ENCODE assay signal across 8 cellular contexts in the genomic region with DNA sequence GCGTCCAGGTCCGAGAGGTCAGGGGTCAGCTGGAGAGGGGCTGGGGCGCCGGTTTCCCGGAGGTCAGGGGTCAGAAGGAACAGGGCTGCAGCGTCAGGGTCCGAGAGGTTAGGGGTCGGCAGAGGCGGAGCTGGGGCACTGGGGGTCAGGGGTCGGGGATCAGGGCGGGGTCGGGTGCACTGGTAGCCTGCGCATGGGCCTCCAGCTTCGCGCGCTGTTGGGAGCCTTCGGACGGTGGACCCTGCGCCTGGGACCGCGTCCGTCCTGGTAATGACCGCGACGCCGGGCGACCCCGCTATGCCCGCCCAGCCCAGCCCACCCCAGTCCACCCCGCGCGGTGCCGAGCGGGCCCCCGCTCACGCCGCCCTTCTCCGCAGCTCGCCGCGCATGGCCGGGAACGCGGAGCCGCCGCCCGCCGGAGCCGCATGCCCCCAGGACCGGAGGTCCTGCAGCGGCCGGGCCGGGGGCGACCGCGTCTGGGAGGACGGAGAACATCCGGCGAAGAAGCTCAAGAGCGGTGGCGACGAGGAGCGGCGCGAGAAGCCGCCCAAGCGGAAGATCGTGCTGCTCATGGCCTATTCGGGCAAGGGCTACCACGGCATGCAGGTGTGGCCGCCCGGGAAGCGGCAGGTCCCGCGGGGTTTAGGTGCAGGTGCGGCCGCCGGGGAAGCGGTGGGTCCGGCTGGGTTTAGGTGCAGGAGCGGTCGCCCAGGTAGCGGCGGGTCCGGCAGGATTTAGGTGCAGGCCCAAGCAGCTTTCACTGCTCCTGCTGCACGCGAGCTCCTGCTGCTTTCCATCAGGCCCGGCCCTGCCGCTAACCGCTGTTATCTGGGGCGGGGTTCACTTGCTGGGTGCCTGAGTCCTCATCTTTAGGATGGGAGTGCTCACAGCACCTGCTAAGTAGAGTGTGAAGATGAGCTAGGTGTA. TPM values are rescaled to one million over a fixed set of nuclear protein-coding genes. Genes with fewer than 3 reads are reported as not detected.
A peak's percentile ranks its signal among the peaks of the same experiment; 100 is the strongest.
DNase-seq lines count a peak whose midpoint lies in the region; ATAC-seq and TF ChIP-seq lines count a peak whose summit lies in the region.

No MANE protein-coding gene starts in this region.

- TF ChIP-seq POLR2A in ovary (IDR thresholded peaks at IDR 0.05) = no peak

- H3K4me3 ChIP-seq in cardiac muscle cell = peak overlapping the region; percentile 88
- no peak overlapping the region for H3K4me3 ChIP-seq in KMS-11 (IDR thresholded peaks at IDR 0.05; ENCODE audit: insufficient read depth, low read depth, low read length)
- H3K4me3 ChIP-seq in fibroblast of villous mesenchyme (ENCODE audit: low read depth, low read length) = peak overlapping the region; percentile 93
- peak overlapping the region; percentile 77 for H3K4me3 ChIP-seq in ovary

- no peaks in the 10 kb centered on the region for H4K20me1 ChIP-seq in KMS-11 (ENCODE audit: insufficient read depth)

- peak; percentile 20 to 53 for DNase-seq in cardiac muscle cell (ENCODE audit: low read depth in 1 of 2, low spot score in 1 of 2)
- DNase-seq in Right ventricle myocardium superior = no peak
- peak; percentile 20 for DNase-seq in activated T-cell treated with anti-CD3 and anti-CD28 coated beads for 48 hours (ENCODE audit: low read depth)
- DNase-seq in fibroblast of villous mesenchyme (ENCODE audit: low read depth) = no peak
- DNase-seq in ovary = peak in 3 of 5 donors; percentile 20 to 52 (median 47)
- DNase-seq in NCI-H2029 treated with DMSO at 0.1 percent for 48 hours (lab: John Stamatoyannopoulos, UW) = no peak

- H3K27me3 ChIP-seq in cardiac muscle cell = no peaks in the 10 kb centered on the region
- H3K27me3 ChIP-seq in KMS-11 (ENCODE audit: insufficient read depth, low read depth) = no peaks in the 10 kb centered on the region
- H3K27me3 ChIP-seq in ovary = no peaks in the 10 kb centered on the region

- no peaks in the 10 kb centered on the region for H3K9me3 ChIP-seq in cardiac muscle cell (ENCODE audit: low read depth)
- H3K9me3 ChIP-seq in ovary = no peaks in the 10 kb centered on the region

- H3K4me2 ChIP-seq in KMS-11 = peak overlapping the region; percentile 76

- ATAC-seq in Right ventricle myocardium superior (ENCODE audit: poor library complexity) (no peak), GM19452 (IDR thresholded peaks at IDR 0.05; ENCODE audit: unreplicated experiment) (no peak)

- H3K4me1 ChIP-seq in cardiac muscle cell (ENCODE audit: low read depth) = no peaks in the 10 kb centered on the region
- H3K4me1 ChIP-seq in KMS-11 (ENCODE audit: low read depth, poor library complexity, severe bottlenecking) = peaks cover 16% of the 10 kb centered on the region
- peaks cover 4% of the 10 kb centered on the region for H3K4me1 ChIP-seq in ovary (ENCODE audit: insufficient read depth)

- H3K79me2 ChIP-seq in KMS-11 (ENCODE audit: insufficient read depth, low read depth) = peaks cover 14% of the 10 kb centered on the region

- 1 to 2% (median 1%) methylated on average over 65 to 91 of the region's 91 CpGs for WGBS in ovary, 3 donors

- intact Hi-C loops in Right ventricle myocardium superior (cut with DNase I) = no loop called here
- intact Hi-C loops in ovary (cut with DNase I) = loop anchor here in 1 of 4 donors (2.0 kb wide), 2 partner anchors 19 to 33 kb away; partner anchors contain the start of gene EP400

- no peak overlapping the region for H2AFZ ChIP-seq in KMS-11 (ENCODE audit: low read depth)

- H3K27ac ChIP-seq in cardiac muscle cell (no peak overlapping the region), KMS-11 (peak overlapping the region; percentile 49), ovary (no peak overlapping the region)

- peaks cover 11% of the 10 kb centered on the region for H3K36me3 ChIP-seq in cardiac muscle cell
- no peaks in the 10 kb centered on the region for H3K36me3 ChIP-seq in KMS-11 (ENCODE audit: insufficient read depth)
- H3K36me3 ChIP-seq in ovary = no peaks in the 10 kb centered on the region

- no peak for TF ChIP-seq EP300 in ovary (IDR thresholded peaks at IDR 0.05)

- no peak for TF ChIP-seq CTCF in cardiac muscle cell (IDR thresholded peaks at IDR 0.05; ENCODE audit: low read depth, low read length)
- no peak for TF ChIP-seq CTCF in KMS-11 (conservative IDR thresholded peaks at IDR 0.05; ENCODE audit: low read depth, low read length)
- TF ChIP-seq CTCF in fibroblast of villous mesenchyme (IDR thresholded peaks at IDR 0.05; ENCODE audit: insufficient read depth, low read depth, low read length) = no peak
- no peak for TF ChIP-seq CTCF in ovary (IDR thresholded peaks at IDR 0.05)

- H3K9ac ChIP-seq in KMS-11 = peak overlapping the region; percentile 79; the same call in 1 of the 2 replicates

RNA-seq across cellular contexts. Expression of gene PUS1, which starts 0.7 kb away (rescaled TPM):
- total RNA-seq in cardiac muscle cell = 7.2 and 7.4 TPM in 2 replicates
- polyA plus RNA-seq in cardiac muscle cell = 7.6 and 10.4 TPM in 2 replicates
- 5.8 TPM for total RNA-seq in Right ventricle myocardium superior
- total RNA-seq in fibroblast of villous mesenchyme = 10.0 and 13.0 TPM in 2 replicates
- total RNA-seq in ovary = 10 to 100 TPM; 11.4 to 34.7 (median 19.3) TPM
- 10 to 100 TPM in 1 of 2 donors, 1 to 10 TPM in 1; 3.5 to 10.6 TPM for polyA plus RNA-seq in ovary

RNA-seq across cellular contexts. Expression of gene EP400, which starts 19.9 kb away (rescaled TPM):
- 13.2 and 28.4 TPM in 2 replicates for total RNA-seq in cardiac muscle cell
- 14.6 and 15.8 TPM in 2 replicates for polyA plus RNA-seq in cardiac muscle cell
- 12.3 TPM for total RNA-seq in Right ventricle myocardium superior
- total RNA-seq in fibroblast of villous mesenchyme = 13.0 and 13.2 TPM in 2 replicates
- 10 to 100 TPM; 20.3 to 60.7 (median 50.4) TPM for total RNA-seq in ovary
- 10 to 100 TPM; 19.6 to 33.4 TPM for polyA plus RNA-seq in ovary

RNA-seq across cellular contexts. Expression of gene ULK1, which starts 35.4 kb away (rescaled TPM):
- total RNA-seq in cardiac muscle cell (17.8 and 27.6 TPM in 2 replicates), Right ventricle myocardium superior (49.8 TPM), fibroblast of villous mesenchyme (9.3 and 11.7 TPM in 2 replicates), ovary (10 to 100 TPM; 15.9 to 70.1 (median 50.7) TPM)
- polyA plus RNA-seq in cardiac muscle cell (14.2 and 16.2 TPM in 2 replicates), ovary (10 to 100 TPM in 1 of 2 donors, 1 to 10 TPM in 1; 4.5 to 44.7 TPM)

Comparison
In these comparisons a context has a peak if more than half of its experiments do, and no peak if none do; other contexts are left out.
1. DNase-seq: peak in cardiac muscle cell (2 of 2), activated T-cell treated with anti-CD3 and anti-CD28 coated beads for 48 hours (single experiment) and ovary (3 of 5); none in Right ventricle myocardium superior (single experiment), fibroblast of villous mesenchyme (single experiment) and NCI-H2029 treated with DMSO at 0.1 percent for 48 hours (single experiment).